ENCODE assay signal across 17 cellular contexts in the genomic region with DNA sequence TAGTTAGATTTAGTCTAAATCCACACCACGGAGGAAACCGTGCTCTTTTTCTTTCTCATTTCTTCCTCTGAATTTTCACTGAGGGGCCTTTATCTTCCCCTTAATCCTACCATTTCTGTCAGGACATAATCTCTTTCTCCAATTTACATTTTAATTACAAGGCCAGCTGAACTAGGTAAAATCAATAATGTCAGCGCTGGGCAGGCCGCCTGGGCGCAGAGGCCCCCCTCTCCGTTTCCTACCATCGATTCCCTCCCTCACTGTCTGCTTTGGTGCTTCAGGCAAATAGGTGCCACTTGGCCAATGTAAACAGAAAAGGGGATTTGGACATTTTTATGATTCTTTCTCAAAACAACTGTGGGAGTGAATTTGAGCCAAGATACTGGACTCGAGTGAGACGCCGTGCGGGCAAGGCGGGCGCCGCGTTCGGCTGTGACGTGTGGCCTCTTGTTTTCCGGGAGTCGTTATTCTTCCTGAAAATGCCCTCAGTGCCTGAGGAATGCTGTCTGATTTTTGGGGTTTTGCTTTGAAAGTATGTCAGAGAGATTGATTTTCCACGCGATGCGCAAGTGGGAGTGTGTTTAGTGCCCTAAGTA. TPM values are rescaled to one million over a fixed set of nuclear protein-coding genes. Genes with fewer than 3 reads are reported as not detected.
DNase-seq lines count a peak whose midpoint lies in the region; ATAC-seq, FAIRE-seq and TF ChIP-seq lines count a peak whose summit lies in the region.
"Had no signal": no experiment of that assay in that cellular context is flagged by ENCODE, and none has a peak within 500 bp of the region (broad histone marks: within the 10 kb centered on the region; RNA-seq: fewer than 3 reads in every experiment).

No MANE protein-coding gene starts in this region.

- in situ Hi-C loops in HAP-1 (cut with MboI; ENCODE audit: low sequenced_read_pairs), result loop anchor here (25.0 kb wide), 1 partner anchor 268 kb away; no protein-coding TSS in a partner anchor

- DNase-seq in NCI-H82 (lab: John Stamatoyannopoulos, UW) (peak; percentile 11), NCI-H82 treated with DMSO at 0.1 percent for 48 hours (lab: John Stamatoyannopoulos, UW; ENCODE audit: unreplicated experiment) (no peak), HAP-1 (ENCODE audit: low spot score in 2 of 2) (peak; percentile 53 to 70), left kidney (ENCODE audit: low read depth, low spot score) (peak; percentile 21), pancreas (peak in 1 of 6 donors; percentile 47), GDM1 (lab: John Stamatoyannopoulos, UW) (no peak), DMS153 (lab: John Stamatoyannopoulos, UW) (no peak)
- DNase-seq in central memory CD4-positive, alpha-beta T cell, result no peak
- DNase-seq: Calu3, NCI-H187, NCI-H446, NCI-H69, PC-9 had no signal

- no peaks in the 10 kb centered on the region for H3K27me3 ChIP-seq in HAP-1 (ENCODE audit: low read depth)
- no peaks in the 10 kb centered on the region for H3K27me3 ChIP-seq in pancreas

- peak overlapping the region in 2 of 4 donors; percentile 0 to 22 for H3K27ac ChIP-seq in pancreas
- H3K27ac ChIP-seq: HL-60, PC-9 had no signal

- peak; percentile 27 to 67 (median 40) for ATAC-seq in pancreas

- no peak overlapping the region for H3K4me3 ChIP-seq in HAP-1
- peak overlapping the region in 1 of 4 donors; percentile 3 for H3K4me3 ChIP-seq in pancreas
- H3K4me3 ChIP-seq: PC-9 had no signal

- no peaks in the 10 kb centered on the region for H3K36me3 ChIP-seq in HAP-1 (replicated peaks)
- no peaks in the 10 kb centered on the region for H3K36me3 ChIP-seq in pancreas

- H3K9me3 ChIP-seq in HAP-1 (no peaks in the 10 kb centered on the region; the same call in 1 of the 2 replicates), pancreas (no peaks in the 10 kb centered on the region)

- intact Hi-C loops in pancreas (cut with DNase I), result no loop called here

- peaks cover 12% of the 10 kb centered on the region for H3K4me1 ChIP-seq in HAP-1
- no peaks in the 10 kb centered on the region for H3K4me1 ChIP-seq in pancreas

- 62 to 63% methylated on average over 22 of the region's 22 CpGs for WGBS in pancreas, 2 donors

- no peak for FAIRE-seq in pancreas (lab: Jason Lieb, UNC)
- FAIRE-seq: HTR-8/SVneo had no signal

- TF ChIP-seq CTCF in pancreas (IDR thresholded peaks at IDR 0.05), result no peak

RNA-seq across cellular contexts. Expression of gene UVSSA, which starts 22.6 kb away (rescaled TPM):
- 10 to 100 TPM in 5 of 6 donors, 1 to 10 TPM in 1; 9.2 to 24.7 (median 12.4) TPM for total RNA-seq in pancreas
- polyA plus RNA-seq in pancreas, result 10 to 100 TPM; 19.5 to 30.9 TPM

RNA-seq across cellular contexts. Expression of gene NKX1-1, which starts 36.7 kb away (rescaled TPM):
- not detected for total RNA-seq in pancreas
- not detected for polyA plus RNA-seq in pancreas
- total RNA-seq: Calu3; CD4-positive, alpha-beta memory T cell; PC-9 had no signal
- polyA plus RNA-seq: BJ; CD4-positive, alpha-beta memory T cell had no signal

Comparison
In these comparisons a context has a peak if more than half of its experiments do, and no peak if none do; other contexts are left out.
1. DNase-seq: peak in NCI-H82 (single experiment), HAP-1 (2 of 2) and left kidney (single experiment); none in NCI-H82 treated with DMSO at 0.1 percent for 48 hours (single experiment), central memory CD4-positive, alpha-beta T cell (single experiment), GDM1 (single experiment) and DMS153 (single experiment).